In genomic region chr6:34806738-34807453, GRCh38 we compare ENCODE assay signal across 16 cellular contexts. TPM values are rescaled to one million over a fixed set of nuclear protein-coding genes. Genes with fewer than 3 reads are reported as not detected.
DNase-seq lines count a peak whose midpoint lies in the region; ATAC-seq and TF ChIP-seq lines count a peak whose summit lies in the region.
"Had no signal": no experiment of that assay in that cellular context is flagged by ENCODE, and none has a peak within 500 bp of the region (broad histone marks: within the 10 kb centered on the region; RNA-seq: fewer than 3 reads in every experiment).

No MANE protein-coding gene starts in this region.

- H3K4me3 ChIP-seq in fibroblast of mammary gland (ENCODE audit: control insufficient read depth, low read depth, low read length), result no peak overlapping the region
- H3K4me3 ChIP-seq: esophagus squamous epithelium, smooth muscle cell had no signal

- ATAC-seq in HG02610 (IDR thresholded peaks at IDR 0.05; ENCODE audit: unreplicated experiment) (no peak), GM19324 (IDR thresholded peaks at IDR 0.05; ENCODE audit: low FRiP score, unreplicated experiment) (no peak)

- DNase-seq in GM04504 (ENCODE audit: low read depth), result peak; percentile 2
- DNase-seq in RPMI7951 (ENCODE audit: low read depth), result peak; percentile 47
- peak; percentile 51 for DNase-seq in fibroblast of mammary gland (ENCODE audit: low read depth)
- DNase-seq in progenitor cell of endocrine pancreas (ENCODE audit: low spot score, unreplicated experiment), result no peak
- DNase-seq in DMS53 (lab: John Stamatoyannopoulos, UW), result no peak
- DNase-seq: activated CD4-positive, alpha-beta memory T cell treated with anti-CD3 and anti-CD28 coated beads for 36 hours; amniotic stem cell; C1 segment of cervical spinal cord; esophagus squamous epithelium; NCI-H1417; NCI-H2227 treated with DMSO at 0.1 percent for 48 hours; stimulated activated naive CD4-positive, alpha-beta T cell treated with Interleukin-2 at 50 U/mL for 16 hours had no signal

- peak overlapping the region; percentile 69 for H3K27ac Mint-ChIP-seq in progenitor cell of endocrine pancreas
- H3K27ac Mint-ChIP-seq: activated CD4-positive, alpha-beta memory T cell treated with anti-CD3 and anti-CD28 coated beads for 36 hours; memory B cell had no signal

- H3K36me3 Mint-ChIP-seq in progenitor cell of endocrine pancreas (ENCODE audit: insufficient read depth), result no peaks in the 10 kb centered on the region
- H3K36me3 Mint-ChIP-seq: activated CD4-positive, alpha-beta memory T cell treated with anti-CD3 and anti-CD28 coated beads for 36 hours had no signal

- H3K9me3 Mint-ChIP-seq in progenitor cell of endocrine pancreas (ENCODE audit: low read depth), result no peaks in the 10 kb centered on the region
- H3K9me3 Mint-ChIP-seq: activated CD4-positive, alpha-beta memory T cell treated with anti-CD3 and anti-CD28 coated beads for 36 hours; memory B cell had no signal

- H3K4me1 Mint-ChIP-seq in progenitor cell of endocrine pancreas (ENCODE audit: low read depth), result peaks cover 4% of the 10 kb centered on the region

- no peak overlapping the region for H3K4me3 Mint-ChIP-seq in progenitor cell of endocrine pancreas (ENCODE audit: low read depth)
- H3K4me3 Mint-ChIP-seq: activated CD4-positive, alpha-beta memory T cell treated with anti-CD3 and anti-CD28 coated beads for 36 hours; memory B cell had no signal

- no peak for TF ChIP-seq CTCF in fibroblast of mammary gland (conservative IDR thresholded peaks at IDR 0.05; ENCODE audit: control insufficient read depth, insufficient read depth, low read depth, low read length)
- TF ChIP-seq CTCF in progenitor cell of endocrine pancreas (IDR thresholded peaks at IDR 0.05; ENCODE audit: unreplicated experiment), result no peak

- no peaks in the 10 kb centered on the region for H3K27me3 Mint-ChIP-seq in progenitor cell of endocrine pancreas
- H3K27me3 Mint-ChIP-seq: activated CD4-positive, alpha-beta memory T cell treated with anti-CD3 and anti-CD28 coated beads for 36 hours; memory B cell had no signal

RNA-seq across cellular contexts. Expression of gene BLTP3A, which starts 15.0 kb away (rescaled TPM):
- 4.0 and 4.4 TPM in 2 replicates for total RNA-seq in RPMI7951 (2014; rRNA removed; shearing (Covaris generic))
- 21.5 and 22.0 TPM in 2 replicates for total RNA-seq in progenitor cell of endocrine pancreas

RNA-seq across cellular contexts. Expression of gene SNRPC, which starts 49.6 kb away (rescaled TPM):
- 258 and 293 TPM in 2 replicates for total RNA-seq in RPMI7951 (2014; rRNA removed; shearing (Covaris generic))
- total RNA-seq in progenitor cell of endocrine pancreas, result 119 and 122 TPM in 2 replicates

Comparison
In these comparisons a context has a peak if more than half of its experiments do, and no peak if none do; other contexts are left out.
1. DNase-seq: peak in GM04504 (single experiment), RPMI7951 (single experiment) and fibroblast of mammary gland (single experiment); none in progenitor cell of endocrine pancreas (single experiment) and DMS53 (single experiment).